In the genomic region with DNA sequence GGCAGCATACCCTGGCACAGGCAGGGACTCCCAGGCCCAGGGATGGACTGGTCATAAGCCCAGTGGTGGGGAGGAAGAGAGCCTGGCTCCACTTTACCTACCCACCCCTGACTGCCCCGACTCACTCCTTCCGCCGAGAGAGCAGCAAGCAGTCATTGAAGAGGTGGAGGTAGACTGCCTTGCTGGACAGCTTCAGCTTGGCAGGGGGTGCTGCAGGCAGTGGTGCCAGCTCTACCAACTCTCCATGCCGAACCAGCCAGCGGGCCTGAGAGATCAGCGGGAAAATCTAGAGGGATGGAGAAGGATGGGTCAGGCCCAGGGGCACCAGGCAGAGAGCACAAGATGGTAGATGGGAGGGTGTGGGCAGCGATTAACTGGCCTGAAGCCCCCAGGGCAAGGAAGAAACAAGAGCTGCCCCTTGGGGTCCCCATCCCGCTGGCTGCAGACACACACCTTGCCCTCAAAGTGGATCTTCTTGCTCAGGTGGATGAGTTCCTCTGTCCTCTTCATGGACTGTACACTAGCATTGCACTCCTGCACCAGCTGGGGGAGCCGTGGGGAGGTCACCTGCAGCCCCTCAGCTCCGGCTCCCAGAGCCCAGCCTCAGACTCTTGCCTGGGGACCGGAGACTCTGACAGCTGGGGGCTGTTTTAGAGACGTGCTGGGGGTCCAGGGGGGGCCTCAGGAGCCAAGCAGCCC, we compare ENCODE assay signal across 8 cellular contexts. TPM values are rescaled to one million over a fixed set of nuclear protein-coding genes. Genes with fewer than 3 reads are reported as not detected.
DNase-seq lines count a peak whose midpoint lies in the region; ATAC-seq and TF ChIP-seq lines count a peak whose summit lies in the region.

No MANE protein-coding gene starts in this region.

- H3K36me3 Mint-ChIP-seq in GM23338 (ENCODE audit: low read depth) = peaks cover 38% of the 10 kb centered on the region

- no peak overlapping the region for H3K4me3 ChIP-seq in BJ (ENCODE audit: low read depth, low read length)
- H3K4me3 ChIP-seq in GM23338 = no peak overlapping the region

- no peak overlapping the region for H2AFZ ChIP-seq in GM23338

- no peaks in the 10 kb centered on the region; the same call in 1 of the 2 replicates for H4K20me1 ChIP-seq in GM23338 (replicated peaks; ENCODE audit: insufficient read depth)

- H3K27ac Mint-ChIP-seq in GM23338 = no peak overlapping the region

- TF ChIP-seq POLR2A in GM18505 (IDR thresholded peaks at IDR 0.05; ENCODE audit: borderline replicate concordance, extremely low read depth, insufficient read depth, insufficient read length) = no peak

- no peak overlapping the region for H3K4me2 ChIP-seq in GM23338

- peaks cover 8% of the 10 kb centered on the region; the same call in 1 of the 2 replicates for H3K79me2 ChIP-seq in GM23338 (replicated peaks; ENCODE audit: insufficient read depth)

- DNase-seq in BJ (ENCODE audit: low read depth) (no peak), GM23338 (ENCODE audit: low spot score) (peak; percentile 73), foreskin keratinocyte (no peak), NCI-H526 treated with DMSO at 0.1 percent for 48 hours (lab: John Stamatoyannopoulos, UW) (no peak), COLO829 (ENCODE audit: low spot score) (no peak)
- peak; percentile 59 for DNase-seq in activated CD4-positive, alpha-beta T cell treated with anti-CD3 and anti-CD28 coated beads for 48 hours

- TF ChIP-seq CTCF in BJ (IDR thresholded peaks at IDR 0.05; ENCODE audit: insufficient read depth, low read depth, low read length) (peak; percentile 45), GM23338 (conservative IDR thresholded peaks at IDR 0.05; ENCODE audit: low read depth in 2 of 2) (peak; percentile 55 to 79), foreskin keratinocyte (conservative IDR thresholded peaks at IDR 0.05) (peak; percentile 58)

- H3K4me3 Mint-ChIP-seq in GM23338 = no peak overlapping the region; the same call in 2 of the 3 replicates

- H3K27ac ChIP-seq in GM23338 (ENCODE audit: low read depth) = no peak overlapping the region
- no peak overlapping the region for H3K27ac ChIP-seq in foreskin keratinocyte

- H3K4me1 Mint-ChIP-seq in GM23338 = peaks cover 24% of the 10 kb centered on the region

- no peaks in the 10 kb centered on the region for H3K9me2 ChIP-seq in GM23338 (ENCODE audit: insufficient read depth)

- ATAC-seq in GM23338 (peak; percentile 16), foreskin keratinocyte (no peak), GM18505 (IDR thresholded peaks at IDR 0.05; ENCODE audit: unreplicated experiment) (no peak), GM18861 (IDR thresholded peaks at IDR 0.05; ENCODE audit: unreplicated experiment) (no peak)

- no peaks in the 10 kb centered on the region for H3F3A ChIP-seq in GM23338 (replicated peaks; ENCODE audit: low read depth)

- CTCF ChIA-PET in BJ (lab: Yijun Ruan, JAX) = interaction anchor here (0.7 to 2.6 kb wide), 10 partner anchors 10 to 413 kb away, joined by 3 to 13 read pairs (median 3); no protein-coding TSS in a partner anchor

- H3K4me1 ChIP-seq in GM23338 (ENCODE audit: insufficient read depth) (peaks cover 13% of the 10 kb centered on the region; the same call in 1 of the 2 replicates), foreskin keratinocyte (peaks cover 5% of the 10 kb centered on the region)

- H3K36me3 ChIP-seq in BJ (ENCODE audit: control insufficient read depth, insufficient read depth, low read length) (peaks cover 8% of the 10 kb centered on the region), GM23338 (ENCODE audit: insufficient read depth) (peaks cover 10% of the 10 kb centered on the region; the same call in 1 of the 2 replicates)

- POLR2A ChIA-PET in BJ (lab: Charles Lee) = no interaction called here

- H3K27me3 ChIP-seq in BJ (ENCODE audit: control insufficient read depth, insufficient read depth, low read length) (no peaks in the 10 kb centered on the region), GM23338 (ENCODE audit: insufficient read depth) (no peaks in the 10 kb centered on the region), foreskin keratinocyte (no peaks in the 10 kb centered on the region)

- H3K9me3 Mint-ChIP-seq in GM23338 = no peaks in the 10 kb centered on the region

- H3K27me3 Mint-ChIP-seq in GM23338 (ENCODE audit: insufficient read depth, low read depth, poor library complexity) = peaks cover 17% of the 10 kb centered on the region

TF ChIP-seq in GM23338, 12 proteins besides CTCF, POLR2A, EP300 and RAD21:
- TF ChIP-seq CREB1 (CRISPR knock-in tag; IDR thresholded peaks at IDR 0.05; ENCODE audit: low read depth) (no peak), NANOG (IDR thresholded peaks at IDR 0.05; ENCODE audit: borderline replicate concordance) (no peak), STAT1 (IDR thresholded peaks at IDR 0.05; ENCODE audit: unreplicated experiment) (no peak), EZH2 (IDR thresholded peaks at IDR 0.05; ENCODE audit: low read depth, unreplicated experiment) (no peak), ZNF331 (CRISPR knock-in tag; IDR thresholded peaks at IDR 0.05; ENCODE audit: low read depth) (no peak), JUNB (IDR thresholded peaks at IDR 0.05; ENCODE audit: unreplicated experiment) (no peak)
- TF ChIP-seq, protein P1, sequence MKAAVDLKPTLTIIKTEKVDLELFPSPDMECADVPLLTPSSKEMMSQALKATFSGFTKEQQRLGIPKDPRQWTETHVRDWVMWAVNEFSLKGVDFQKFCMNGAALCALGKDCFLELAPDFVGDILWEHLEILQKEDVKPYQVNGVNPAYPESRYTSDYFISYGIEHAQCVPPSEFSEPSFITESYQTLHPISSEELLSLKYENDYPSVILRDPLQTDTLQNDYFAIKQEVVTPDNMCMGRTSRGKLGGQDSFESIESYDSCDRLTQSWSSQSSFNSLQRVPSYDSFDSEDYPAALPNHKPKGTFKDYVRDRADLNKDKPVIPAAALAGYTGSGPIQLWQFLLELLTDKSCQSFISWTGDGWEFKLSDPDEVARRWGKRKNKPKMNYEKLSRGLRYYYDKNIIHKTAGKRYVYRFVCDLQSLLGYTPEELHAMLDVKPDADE (IDR thresholded peaks at IDR 0.05) = no peak

RNA-seq across cellular contexts. Expression of a gene that starts 7.7 kb away (rescaled TPM):
- polyA plus RNA-seq in BJ (2011; rRNA removed) (8.0 and 11.6 TPM in 2 replicates), GM23338 (2016; fragmentation: Nextera tagmentation; extraction: Ambion mirVana) (19.5 and 22.5 TPM in 2 replicates), foreskin keratinocyte (11.1 and 13.9 TPM in 2 replicates)
- 4.0 and 5.8 TPM in 2 replicates for polyA minus RNA-seq in BJ (2011; rRNA and poly(A)+ RNA removed)
- total RNA-seq in GM23338 (2014; rRNA removed; shearing (Covaris generic)) = 37.5 and 46.4 TPM in 2 replicates
- 10.7 and 15.3 TPM in 2 replicates for total RNA-seq in foreskin keratinocyte

RNA-seq across cellular contexts. Expression of a gene that starts 32.2 kb away (rescaled TPM):
- 4.3 and 8.3 TPM in 2 replicates for polyA plus RNA-seq in BJ (2011; rRNA removed)
- polyA minus RNA-seq in BJ (2011; rRNA and poly(A)+ RNA removed) = 9.4 and 11.4 TPM in 2 replicates
- 1.6 and 1.8 TPM in 2 replicates for total RNA-seq in GM23338 (2014; rRNA removed; shearing (Covaris generic))
- 0.44 and 1.1 TPM in 2 replicates for polyA plus RNA-seq in GM23338 (2016; fragmentation: Nextera tagmentation; extraction: Ambion mirVana)
- 5.1 and 5.4 TPM in 2 replicates for total RNA-seq in foreskin keratinocyte
- 3.4 and 4.1 TPM in 2 replicates for polyA plus RNA-seq in foreskin keratinocyte

RNA-seq across cellular contexts. Expression of a gene that starts 48.9 kb away (rescaled TPM):
- polyA plus RNA-seq in BJ (2011; rRNA removed) (13.6 and 26.5 TPM in 2 replicates), GM23338 (2016; fragmentation: Nextera tagmentation; extraction: Ambion mirVana) (7.5 and 8.5 TPM in 2 replicates), foreskin keratinocyte (70.5 and 77.6 TPM in 2 replicates)
- polyA minus RNA-seq in BJ (2011; rRNA and poly(A)+ RNA removed) = 22.8 TPM in 2 replicates
- 35.0 and 51.2 TPM in 2 replicates for total RNA-seq in GM23338 (2014; rRNA removed; shearing (Covaris generic))
- total RNA-seq in foreskin keratinocyte = 138 and 139 TPM in 2 replicates

Comparison
In these comparisons a context has a peak if more than half of its experiments do, and no peak if none do; other contexts are left out.
1. DNase-seq: peak in GM23338 (single experiment) and activated CD4-positive, alpha-beta T cell treated with anti-CD3 and anti-CD28 coated beads for 48 hours (single experiment); none in BJ (single experiment), foreskin keratinocyte (0 of 2), NCI-H526 treated with DMSO at 0.1 percent for 48 hours (single experiment) and COLO829 (single experiment).
2. Peak in every context shown above with its lines, with median percentiles within 50 percentile points of each other: CTCF ChIP-seq.